8 cellular contexts compared by ENCODE assay signal in genomic region chr1:53197301-53198205, GRCh38. TPM values are rescaled to one million over a fixed set of nuclear protein-coding genes. Genes with fewer than 3 reads are reported as not detected.
A peak's percentile ranks its signal among the peaks of the same experiment; 100 is the strongest.
DNase-seq lines count a peak whose midpoint lies in the region; ATAC-seq, FAIRE-seq and TF ChIP-seq lines count a peak whose summit lies in the region.

No MANE protein-coding gene starts in this region.

- no peaks in the 10 kb centered on the region for H3K9me1 ChIP-seq in keratinocyte (ENCODE audit: control insufficient read depth, extremely low read depth, insufficient read depth, low read length)

- H3K4me3 Mint-ChIP-seq in IgD-negative memory B cell = peak overlapping the region; percentile 94 to 99 (median 98)
- peak overlapping the region; percentile 98 for H3K4me3 Mint-ChIP-seq in astrocyte (ENCODE audit: unreplicated experiment)

- H4K20me1 ChIP-seq in astrocyte (ENCODE audit: insufficient read depth, low read length) (peaks cover 5% of the 10 kb centered on the region), keratinocyte (ENCODE audit: control insufficient read depth, extremely low read depth, insufficient read depth, low read length) (no peaks in the 10 kb centered on the region)

- dilution Hi-C loops in keratinocyte (cut with MboI; ENCODE audit: extremely low pct_ligation_motif_present, low sequenced_read_pairs) = no loop called here

- peak overlapping the region; percentile 77 for H3K27ac ChIP-seq in astrocyte (ENCODE audit: low read depth, low read length)
- peak overlapping the region; percentile 82 for H3K27ac ChIP-seq in keratinocyte (ENCODE audit: control insufficient read depth, insufficient read depth, low read length)
- peak overlapping the region; percentile 99 for H3K27ac ChIP-seq in suprapubic skin

- H3K36me3 ChIP-seq in BE2C (no peaks in the 10 kb centered on the region), astrocyte (ENCODE audit: insufficient read depth, low read length) (no peaks in the 10 kb centered on the region), keratinocyte (ENCODE audit: control insufficient read depth in 2 of 2, extremely low read depth in 1 of 2, insufficient read depth in 2 of 2, low read length in 2 of 2) (peaks cover 1 to 6% of the 10 kb centered on the region in 2 experiments), suprapubic skin (peaks cover 16% of the 10 kb centered on the region)

- H3K27ac Mint-ChIP-seq in IgD-negative memory B cell (peak overlapping the region; percentile 92 to 95 (median 94)), astrocyte (ENCODE audit: unreplicated experiment) (peak overlapping the region; percentile 93)

- H3K9me3 ChIP-seq in BE2C = no peaks in the 10 kb centered on the region
- no peaks in the 10 kb centered on the region for H3K9me3 ChIP-seq in astrocyte (ENCODE audit: insufficient read depth, low read depth, low read length)
- H3K9me3 ChIP-seq in keratinocyte (ENCODE audit: control insufficient read depth, low read depth, low read length) = no peaks in the 10 kb centered on the region
- no peaks in the 10 kb centered on the region for H3K9me3 ChIP-seq in suprapubic skin

- H3K79me2 ChIP-seq in astrocyte (ENCODE audit: insufficient read depth, low read length) (peaks cover 18% of the 10 kb centered on the region), keratinocyte (ENCODE audit: control insufficient read depth, insufficient read depth, low read length) (peaks cover 8% of the 10 kb centered on the region)

- H3K4me3 ChIP-seq in BE2C (ENCODE audit: low read depth, low read length) (peak overlapping the region; percentile 63), astrocyte (ENCODE audit: insufficient read depth, low read depth, low read length) (peak overlapping the region; percentile 97), keratinocyte (ENCODE audit: control insufficient read depth in 2 of 3, extremely low read depth in 1 of 3, insufficient read depth in 2 of 3, low read depth in 1 of 3, low read length in 3 of 3) (peak overlapping the region; percentile 72 to 90 (median 86)), suprapubic skin (peak overlapping the region; percentile 100)

- TF ChIP-seq POLR2A in suprapubic skin (IDR thresholded peaks at IDR 0.05) = no peak

- no peak for ATAC-seq in GM21723 (IDR thresholded peaks at IDR 0.05; ENCODE audit: unreplicated experiment)

- H2AFZ ChIP-seq in astrocyte (ENCODE audit: low read depth, low read length) (peak overlapping the region; percentile 71), keratinocyte (ENCODE audit: control insufficient read depth, low read length) (peak overlapping the region; percentile 45)

- H3K4me2 ChIP-seq in astrocyte (ENCODE audit: low read length) (peak overlapping the region; percentile 100), keratinocyte (ENCODE audit: control insufficient read depth, extremely low read depth, insufficient read depth, low read depth, low read length) (peak overlapping the region; percentile 91)

- 23% methylated on average over 13 of the region's 13 CpGs for WGBS in suprapubic skin

- FAIRE-seq in astrocyte (lab: Jason Lieb, UNC) (no peak), keratinocyte (lab: Jason Lieb, UNC) (no peak)

- no peaks in the 10 kb centered on the region for H3K27me3 Mint-ChIP-seq in IgD-negative memory B cell
- H3K27me3 Mint-ChIP-seq in astrocyte (ENCODE audit: low read depth, unreplicated experiment) = no peaks in the 10 kb centered on the region

- H3K4me1 ChIP-seq in BE2C (no peaks in the 10 kb centered on the region), astrocyte (ENCODE audit: insufficient read depth, low read length) (peaks cover 12% of the 10 kb centered on the region), keratinocyte (ENCODE audit: control insufficient read depth, extremely low read depth, insufficient read depth, low read length) (peaks cover 23% of the 10 kb centered on the region), suprapubic skin (peaks cover 53% of the 10 kb centered on the region)

- peaks cover 11% of the 10 kb centered on the region for H3K36me3 Mint-ChIP-seq in IgD-negative memory B cell
- H3K36me3 Mint-ChIP-seq in astrocyte (ENCODE audit: low read depth, unreplicated experiment) = peaks cover 10% of the 10 kb centered on the region

- H3K4me1 Mint-ChIP-seq in IgD-negative memory B cell (peaks cover 18 to 23% (median 18%) of the 10 kb centered on the region in 3 donors), astrocyte (ENCODE audit: low read depth, unreplicated experiment) (peaks cover 9% of the 10 kb centered on the region)

- H3K9ac ChIP-seq in astrocyte (ENCODE audit: low read length) (peak overlapping the region; percentile 97), keratinocyte (ENCODE audit: control insufficient read depth, extremely low read depth, insufficient read depth, low read length) (peak overlapping the region; percentile 84)

- H3K9me3 Mint-ChIP-seq in IgD-negative memory B cell (no peaks in the 10 kb centered on the region), astrocyte (ENCODE audit: unreplicated experiment) (no peaks in the 10 kb centered on the region)

- no peaks in the 10 kb centered on the region for H3K27me3 ChIP-seq in BE2C
- no peaks in the 10 kb centered on the region for H3K27me3 ChIP-seq in astrocyte (ENCODE audit: insufficient read depth, low read length)
- no peaks in the 10 kb centered on the region for H3K27me3 ChIP-seq in keratinocyte (ENCODE audit: control insufficient read depth, extremely low read depth, insufficient read depth, low read length)
- no peaks in the 10 kb centered on the region for H3K27me3 ChIP-seq in suprapubic skin

- no peak for TF ChIP-seq EP300 in suprapubic skin (IDR thresholded peaks at IDR 0.05)

- DNase-seq in BE2C (no peak), astrocyte (ENCODE audit: low read depth) (peak; percentile 44), keratinocyte (ENCODE audit: low read depth, low spot score) (no peak), suprapubic skin (ENCODE audit: low spot score in 2 of 2) (peak in 1 of 2 donors; percentile 65), SW480 (ENCODE audit: low spot score) (no peak)
- no peak for DNase-seq in activated CD4-positive, CD25-positive, alpha-beta regulatory T cell treated with anti-CD3 and anti-CD28 coated beads, Interleukin-2, amount 50 U/mL, for 72 hours

- TF ChIP-seq CTCF in BE2C (IDR thresholded peaks at IDR 0.05; ENCODE audit: low read depth, low read length) (no peak), astrocyte (IDR thresholded peaks at IDR 0.05; ENCODE audit: insufficient read depth, low read depth, low read length) (no peak), keratinocyte (optimal IDR thresholded peaks at IDR 0.05 in 1 of 3, IDR thresholded peaks at IDR 0.05 in 1 of 3, conservative IDR thresholded peaks at IDR 0.05 in 1 of 3; ENCODE audit: extremely low read depth in 1 of 3, insufficient read depth in 2 of 3, low read length in 3 of 3) (no peak), suprapubic skin (IDR thresholded peaks at IDR 0.05) (no peak)

RNA-seq across cellular contexts. Expression of gene CPT2, which starts 0.9 kb away (rescaled TPM):
- 3.5 TPM for polyA plus RNA-seq in BE2C (2012; ENCODE audit: insufficient read depth, insufficient read length, low read depth)
- polyA plus RNA-seq in IgD-negative memory B cell (23.8 TPM), keratinocyte (13.8 to 21.6 TPM (median 16.6 TPM) in 3 replicates)
- total RNA-seq in astrocyte (10.4 and 12.7 TPM in 2 replicates), suprapubic skin (10 to 100 TPM; 26.1 to 30.4 (median 29.5) TPM)
- polyA plus RNA-seq in keratinocyte (2011; ENCODE audit: low read depth) = 10.4 TPM
- polyA plus RNA-seq in keratinocyte (2011; cell fraction: cytosol; rRNA removed) = 12.3 and 15.2 TPM in 2 replicates
- polyA plus RNA-seq in keratinocyte (2011; cell fraction: nucleus; rRNA removed) = 20.5 and 24.3 TPM in 2 replicates
- 11.8 and 12.7 TPM in 2 replicates for polyA plus RNA-seq in keratinocyte (2012; ENCODE audit: low replicate concordance)
- polyA minus RNA-seq in keratinocyte = 7.8 to 14.1 TPM (median 14.1 TPM) in 3 replicates
- 9.4 TPM for polyA minus RNA-seq in keratinocyte (2011; cell fraction: cytosol; rRNA and poly(A)+ RNA removed)
- polyA minus RNA-seq in keratinocyte (2011; cell fraction: nucleus; rRNA and poly(A)+ RNA removed) = 12.0 and 15.6 TPM in 2 replicates

RNA-seq across cellular contexts. Expression of gene CZIB, which starts 22.9 kb away (rescaled TPM):
- 66.7 TPM for polyA plus RNA-seq in BE2C (2012; ENCODE audit: insufficient read depth, insufficient read length, low read depth)
- polyA plus RNA-seq in IgD-negative memory B cell (46.8 TPM), keratinocyte (41.9 to 52.6 TPM (median 48.8 TPM) in 3 replicates)
- total RNA-seq in astrocyte (32.3 and 34.5 TPM in 2 replicates), suprapubic skin (10 to 100 TPM; 25.2 to 60.3 (median 33.8) TPM)
- polyA plus RNA-seq in keratinocyte (2011; ENCODE audit: low read depth) = 17.4 TPM
- polyA plus RNA-seq in keratinocyte (2011; cell fraction: cytosol; rRNA removed) = 34.0 and 42.7 TPM in 2 replicates
- polyA plus RNA-seq in keratinocyte (2011; cell fraction: nucleus; rRNA removed) = 40.3 and 44.7 TPM in 2 replicates
- 34.0 and 34.1 TPM in 2 replicates for polyA plus RNA-seq in keratinocyte (2012; ENCODE audit: low replicate concordance)
- polyA minus RNA-seq in keratinocyte = 14.6 to 17.2 TPM (median 17.0 TPM) in 3 replicates
- polyA minus RNA-seq in keratinocyte (2011; cell fraction: cytosol; rRNA and poly(A)+ RNA removed) = 11.9 TPM
- polyA minus RNA-seq in keratinocyte (2011; cell fraction: nucleus; rRNA and poly(A)+ RNA removed) = 6.1 and 12.9 TPM in 2 replicates

RNA-seq across cellular contexts. Expression of gene MAGOH, which starts 40.8 kb away (rescaled TPM):
- 81.9 TPM for polyA plus RNA-seq in BE2C (2012; ENCODE audit: insufficient read depth, insufficient read length, low read depth)
- polyA plus RNA-seq in IgD-negative memory B cell = 98.5 TPM
- total RNA-seq in astrocyte = 34.8 and 35.7 TPM in 2 replicates
- 26.7 to 104 TPM (median 44.5 TPM) in 3 replicates for polyA plus RNA-seq in keratinocyte
- 35.4 TPM for polyA plus RNA-seq in keratinocyte (2011; ENCODE audit: low read depth)
- 18.7 and 27.4 TPM in 2 replicates for polyA plus RNA-seq in keratinocyte (2011; cell fraction: cytosol; rRNA removed)
- 10.3 and 23.9 TPM in 2 replicates for polyA plus RNA-seq in keratinocyte (2011; cell fraction: nucleus; rRNA removed)
- polyA plus RNA-seq in keratinocyte (2012; ENCODE audit: low replicate concordance) = 53.5 and 92.0 TPM in 2 replicates
- polyA minus RNA-seq in keratinocyte = 4.3 to 22.5 TPM (median 15.2 TPM) in 3 replicates
- polyA minus RNA-seq in keratinocyte (2011; cell fraction: cytosol; rRNA and poly(A)+ RNA removed) = 7.1 TPM
- polyA minus RNA-seq in keratinocyte (2011; cell fraction: nucleus; rRNA and poly(A)+ RNA removed) = 4.4 and 11.8 TPM in 2 replicates
- 10 to 100 TPM; 31.8 to 52.3 (median 38.5) TPM for total RNA-seq in suprapubic skin

RNA-seq across cellular contexts. Expression of gene SLC1A7, which starts 55.1 kb away (rescaled TPM):
- not detected for polyA plus RNA-seq in BE2C (2012; ENCODE audit: insufficient read depth, insufficient read length, low read depth)
- polyA plus RNA-seq in IgD-negative memory B cell (not detected), keratinocyte (not detected in 3 replicates)
- total RNA-seq in astrocyte (not detected in 2 replicates), suprapubic skin (not detected)
- not detected for polyA plus RNA-seq in keratinocyte (2011; ENCODE audit: low read depth)
- not detected in 2 replicates for polyA plus RNA-seq in keratinocyte (2011; cell fraction: cytosol; rRNA removed)
- polyA plus RNA-seq in keratinocyte (2011; cell fraction: nucleus; rRNA removed) = not detected in 2 replicates
- not detected in 2 replicates for polyA plus RNA-seq in keratinocyte (2012; ENCODE audit: low replicate concordance)
- not detected in 3 replicates for polyA minus RNA-seq in keratinocyte
- polyA minus RNA-seq in keratinocyte (2011; cell fraction: cytosol; rRNA and poly(A)+ RNA removed) = not detected
- not detected in 2 replicates for polyA minus RNA-seq in keratinocyte (2011; cell fraction: nucleus; rRNA and poly(A)+ RNA removed)
